ENCODE assay signal across 19 cellular contexts in the genomic region with DNA sequence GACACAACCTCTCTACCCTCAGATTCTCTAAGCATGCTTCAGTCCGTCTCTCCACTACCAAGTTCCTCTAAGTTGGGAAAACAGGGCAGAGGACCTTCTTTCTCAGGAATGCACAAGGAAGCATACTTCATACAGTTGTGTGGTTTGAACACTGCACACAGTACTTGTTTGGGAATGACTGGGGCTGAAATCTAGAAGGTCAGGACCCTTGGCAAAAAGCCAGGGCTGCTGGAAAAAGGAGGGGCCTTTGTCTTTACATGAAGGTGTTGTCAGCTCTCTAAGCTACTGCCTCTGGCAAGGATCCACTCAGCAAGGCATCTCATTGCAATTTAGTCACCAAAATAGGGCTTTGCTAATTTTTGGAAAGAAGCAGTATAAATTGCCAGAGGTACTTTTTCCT. TPM values are rescaled to one million over a fixed set of nuclear protein-coding genes. Genes with fewer than 3 reads are reported as not detected.
DNase-seq lines count a peak whose midpoint lies in the region; ATAC-seq and TF ChIP-seq lines count a peak whose summit lies in the region.
"Had no signal": no experiment of that assay in that cellular context is flagged by ENCODE, and none has a peak within 500 bp of the region (broad histone marks: within the 10 kb centered on the region; RNA-seq: fewer than 3 reads in every experiment).

No MANE protein-coding gene starts in this region.

- no peaks in the 10 kb centered on the region for H3K9me3 Mint-ChIP-seq in GM23338
- no peaks in the 10 kb centered on the region for H3K9me3 Mint-ChIP-seq in CD8-positive, alpha-beta T cell
- H3K9me3 Mint-ChIP-seq: activated T-helper 2 cell treated with anti-CD3 and anti-CD28 coated beads, Interferon-gamma antibody, Interleukin-2, Interleukin-4, amounts not matched to agents 10 μg/mL and 5 μg/mL and 100 μg/mL, durations not matched to agents 14 hours and 24 hours and 36 hours; effector memory CD8-positive, alpha-beta T cell; naive B cell had no signal

- peaks cover 36% of the 10 kb centered on the region for H3K4me1 ChIP-seq in GM23338 (ENCODE audit: insufficient read depth)
- H3K4me1 ChIP-seq in RWPE2 (ENCODE audit: insufficient read depth, poor library complexity, severe bottlenecking) = no peaks in the 10 kb centered on the region
- no peaks in the 10 kb centered on the region for H3K4me1 ChIP-seq in CD8-positive, alpha-beta T cell (ENCODE audit: insufficient read depth, low read length)
- H3K4me1 ChIP-seq: lower lobe of right lung, pancreas, Peyer's patch had no signal

- TF ChIP-seq CTCF in GM23338 (conservative IDR thresholded peaks at IDR 0.05; ENCODE audit: low read depth in 2 of 2) (no peak), RWPE2 (IDR thresholded peaks at IDR 0.05; ENCODE audit: poor library complexity, severe bottlenecking) (no peak), WERI-Rb-1 (IDR thresholded peaks at IDR 0.05; ENCODE audit: low read depth, low read length) (no peak)
- no peak for TF ChIP-seq CTCF in CD8-positive, alpha-beta T cell (IDR thresholded peaks at IDR 0.05)

- H3K9me2 ChIP-seq in GM23338 (ENCODE audit: insufficient read depth) = no peaks in the 10 kb centered on the region

- CTCF ChIA-PET in CD8-positive, alpha-beta T cell (lab: Charles Lee) = no interaction called here

- no peaks in the 10 kb centered on the region for H3K27me3 ChIP-seq in GM23338 (ENCODE audit: insufficient read depth)
- peaks cover 5% of the 10 kb centered on the region for H3K27me3 ChIP-seq in RWPE2 (ENCODE audit: insufficient read depth, poor library complexity, severe bottlenecking)
- no peaks in the 10 kb centered on the region for H3K27me3 ChIP-seq in WERI-Rb-1 (ENCODE audit: insufficient read depth, low read depth, severe bottlenecking)
- H3K27me3 ChIP-seq in CD8-positive, alpha-beta T cell (ENCODE audit: insufficient read depth, low read length) = no peaks in the 10 kb centered on the region
- H3K27me3 ChIP-seq: pancreas, Peyer's patch had no signal

- H3K36me3 ChIP-seq in GM23338 (ENCODE audit: insufficient read depth) = no peaks in the 10 kb centered on the region
- no peaks in the 10 kb centered on the region for H3K36me3 ChIP-seq in RWPE2 (ENCODE audit: low read depth)
- H3K36me3 ChIP-seq in WERI-Rb-1 = no peaks in the 10 kb centered on the region
- H3K36me3 ChIP-seq in CD8-positive, alpha-beta T cell (ENCODE audit: insufficient read depth, low read length) = no peaks in the 10 kb centered on the region
- H3K36me3 ChIP-seq: lower lobe of right lung, pancreas, Peyer's patch had no signal

- H3K79me2 ChIP-seq in GM23338 (replicated peaks; ENCODE audit: insufficient read depth) = no peaks in the 10 kb centered on the region

- H3K9me3 ChIP-seq in RWPE2 (ENCODE audit: severe bottlenecking) (no peaks in the 10 kb centered on the region), WERI-Rb-1 (ENCODE audit: severe bottlenecking) (no peaks in the 10 kb centered on the region), T-helper 17 cell (ENCODE audit: control insufficient read depth, low read length, poor library complexity, severe bottlenecking) (no peaks in the 10 kb centered on the region)
- H3K9me3 ChIP-seq in CD8-positive, alpha-beta T cell (ENCODE audit: low read length) = no peaks in the 10 kb centered on the region
- H3K9me3 ChIP-seq: lower lobe of right lung, pancreas, Peyer's patch had no signal

- H3F3A ChIP-seq in GM23338 (replicated peaks; ENCODE audit: low read depth) = no peaks in the 10 kb centered on the region

- H3K4me3 Mint-ChIP-seq in GM23338 = no peak overlapping the region
- no peak overlapping the region for H3K4me3 Mint-ChIP-seq in CD8-positive, alpha-beta T cell
- H3K4me3 Mint-ChIP-seq in T-helper 17 cell = no peak overlapping the region
- H3K4me3 Mint-ChIP-seq: effector memory CD8-positive, alpha-beta T cell; immature natural killer cell; naive B cell had no signal

- H3K27ac ChIP-seq in GM23338 (ENCODE audit: low read depth) = no peak overlapping the region
- H3K27ac ChIP-seq in RWPE2 (ENCODE audit: poor library complexity, severe bottlenecking) = no peak overlapping the region
- H3K27ac ChIP-seq in WERI-Rb-1 = no peak overlapping the region
- H3K27ac ChIP-seq in CD8-positive, alpha-beta T cell (ENCODE audit: low read depth, low read length) = no peak overlapping the region
- H3K27ac ChIP-seq: lower lobe of right lung, pancreas, Peyer's patch, skin epidermis had no signal

- no peak overlapping the region for H3K4me2 ChIP-seq in GM23338

- H4K20me1 ChIP-seq in GM23338 (replicated peaks; ENCODE audit: insufficient read depth) = no peaks in the 10 kb centered on the region

- ATAC-seq in GM23338 = peak; percentile 58
- 0 out of 3 replicates have a peak, but pooled peaks have one; percentile 23 for ATAC-seq in RWPE2 (ENCODE audit: low read depth)
- no peak for ATAC-seq in CD8-positive, alpha-beta T cell
- ATAC-seq in T-helper 17 cell = no peak
- ATAC-seq: effector memory CD8-positive, alpha-beta T cell; lower lobe of right lung; pancreas had no signal

- peak overlapping the region; percentile 44; the same call in 1 of the 2 replicates for H2AFZ ChIP-seq in GM23338

- in situ Hi-C loops in Caki2 (cut with HindIII; ENCODE audit: low pct_unique_long_range_greater_than_20kb, low sequenced_read_pairs) = no loop called here

- H3K4me1 Mint-ChIP-seq in GM23338 = peaks cover 37% of the 10 kb centered on the region
- H3K4me1 Mint-ChIP-seq in CD8-positive, alpha-beta T cell (ENCODE audit: low read depth) = no peaks in the 10 kb centered on the region
- H3K4me1 Mint-ChIP-seq in T-helper 17 cell = no peaks in the 10 kb centered on the region
- H3K4me1 Mint-ChIP-seq: immature natural killer cell, naive B cell had no signal

- no peak overlapping the region for H3K27ac Mint-ChIP-seq in GM23338
- H3K27ac Mint-ChIP-seq in CD8-positive, alpha-beta T cell = no peak overlapping the region
- no peak overlapping the region for H3K27ac Mint-ChIP-seq in T-helper 17 cell
- H3K27ac Mint-ChIP-seq: activated T-helper 2 cell treated with anti-CD3 and anti-CD28 coated beads, Interferon-gamma antibody, Interleukin-2, Interleukin-4, amounts not matched to agents 10 μg/mL and 5 μg/mL and 100 μg/mL, durations not matched to agents 14 hours and 24 hours and 36 hours; effector memory CD8-positive, alpha-beta T cell; immature natural killer cell; naive B cell had no signal

- intact Hi-C loops in CD8-positive, alpha-beta T cell (cut with DNase I, micrococcal nuclease) = loop anchor here in 1 of 2 experiments (2.0 kb wide), 1 partner anchor 14 kb away; no protein-coding TSS in a partner anchor

- peaks cover 2% of the 10 kb centered on the region for H3K27me3 Mint-ChIP-seq in GM23338 (ENCODE audit: insufficient read depth, low read depth, poor library complexity)
- H3K27me3 Mint-ChIP-seq in CD8-positive, alpha-beta T cell (ENCODE audit: low read depth) = peaks cover 17% of the 10 kb centered on the region
- peaks cover 71% of the 10 kb centered on the region for H3K27me3 Mint-ChIP-seq in T-helper 17 cell

- DNase-seq in Caki2 (ENCODE audit: low read depth) (peak; percentile 62), GM23338 (ENCODE audit: low spot score) (no peak), RWPE2 (ENCODE audit: low spot score) (no peak), left kidney (ENCODE audit: low read depth, low spot score) (peak; percentile 18), WERI-Rb-1 (no peak), T-helper 17 cell (no peak)
- DNase-seq in CD8-positive, alpha-beta T cell = no peak
- DNase-seq: cerebellar nuclear complex; effector memory CD8-positive, alpha-beta T cell; immature natural killer cell; lower lobe of right lung; naive B cell; NCI-H1436 treated with DMSO at 0.1 percent for 48 hours; NCI-H774; Peyer's patch; stimulated activated CD4-positive, alpha-beta T cell treated with anti-CD3 and anti-CD28 coated beads, Interleukin-4, amount 100 ng/mL, for 24 hours had no signal

- H3K36me3 Mint-ChIP-seq in GM23338 (ENCODE audit: low read depth) (no peaks in the 10 kb centered on the region), T-helper 17 cell (ENCODE audit: low read depth) (peaks cover 4% of the 10 kb centered on the region)
- H3K36me3 Mint-ChIP-seq in CD8-positive, alpha-beta T cell = no peaks in the 10 kb centered on the region
- H3K36me3 Mint-ChIP-seq: naive B cell had no signal

- POLR2A ChIA-PET in CD8-positive, alpha-beta T cell (lab: Charles Lee) = no interaction called here

- no peak overlapping the region for H3K4me3 ChIP-seq in GM23338
- no peak overlapping the region for H3K4me3 ChIP-seq in RWPE2 (ENCODE audit: severe bottlenecking)
- H3K4me3 ChIP-seq in WERI-Rb-1 (ENCODE audit: low read depth, low read length) = no peak overlapping the region
- H3K4me3 ChIP-seq in CD8-positive, alpha-beta T cell (ENCODE audit: low read depth, low read length) = no peak overlapping the region
- H3K4me3 ChIP-seq: lower lobe of right lung, pancreas, Peyer's patch, skin epidermis had no signal

TF ChIP-seq in GM23338, 12 proteins besides CTCF, POLR2A, EP300 and RAD21 (continues in another document):
- TF ChIP-seq, protein P1, sequence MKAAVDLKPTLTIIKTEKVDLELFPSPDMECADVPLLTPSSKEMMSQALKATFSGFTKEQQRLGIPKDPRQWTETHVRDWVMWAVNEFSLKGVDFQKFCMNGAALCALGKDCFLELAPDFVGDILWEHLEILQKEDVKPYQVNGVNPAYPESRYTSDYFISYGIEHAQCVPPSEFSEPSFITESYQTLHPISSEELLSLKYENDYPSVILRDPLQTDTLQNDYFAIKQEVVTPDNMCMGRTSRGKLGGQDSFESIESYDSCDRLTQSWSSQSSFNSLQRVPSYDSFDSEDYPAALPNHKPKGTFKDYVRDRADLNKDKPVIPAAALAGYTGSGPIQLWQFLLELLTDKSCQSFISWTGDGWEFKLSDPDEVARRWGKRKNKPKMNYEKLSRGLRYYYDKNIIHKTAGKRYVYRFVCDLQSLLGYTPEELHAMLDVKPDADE (IDR thresholded peaks at IDR 0.05) = no peak
- TF ChIP-seq CREB1 (CRISPR knock-in tag; IDR thresholded peaks at IDR 0.05; ENCODE audit: low read depth) (no peak), NANOG (IDR thresholded peaks at IDR 0.05; ENCODE audit: borderline replicate concordance) (no peak), JUNB (IDR thresholded peaks at IDR 0.05; ENCODE audit: unreplicated experiment) (no peak), ZNF331 (CRISPR knock-in tag; IDR thresholded peaks at IDR 0.05; ENCODE audit: low read depth) (no peak), EZH2 (IDR thresholded peaks at IDR 0.05; ENCODE audit: low read depth, unreplicated experiment) (no peak), STAT1 (IDR thresholded peaks at IDR 0.05; ENCODE audit: unreplicated experiment) (no peak)

RNA-seq across cellular contexts. Expression of a gene that starts 20.7 kb away (rescaled TPM):
- total RNA-seq in Caki2 (2014; rRNA removed; shearing (Covaris generic); ENCODE audit: low replicate concordance) = 3.2 TPM in 2 replicates
- 3.7 and 4.3 TPM in 2 replicates for total RNA-seq in GM23338 (2014; rRNA removed; shearing (Covaris generic))
- 7.7 and 8.5 TPM in 2 replicates for polyA plus RNA-seq in GM23338 (2016; fragmentation: Nextera tagmentation; extraction: Ambion mirVana)
- under 1 TPM; 0.11 to 0.33 TPM for total RNA-seq in CD8-positive, alpha-beta T cell
- under 1 TPM in 1 of 2 donors, not detected in 1; 0.23 TPM for total RNA-seq in T-helper 17 cell
- total RNA-seq: activated T-helper 2 cell treated with anti-CD3 and anti-CD28 coated beads, Interferon-gamma antibody, Interleukin-2, Interleukin-4, amounts not matched to agents 10 μg/mL and 5 μg/mL and 100 μg/mL, durations not matched to agents 14 hours and 24 hours and 36 hours had no signal

Comparison
In these comparisons a context has a peak if more than half of its experiments do, and no peak if none do; other contexts are left out.
1. DNase-seq: peak in Caki2 (single experiment) and left kidney (single experiment); none in GM23338 (single experiment), RWPE2 (single experiment), WERI-Rb-1 (single experiment), CD8-positive, alpha-beta T cell (0 of 7) and T-helper 17 cell (0 of 3).
2. ATAC-seq: peak in GM23338 (single experiment) and RWPE2 (single experiment); none in CD8-positive, alpha-beta T cell (single experiment) and T-helper 17 cell (single experiment).